In the genomic region with DNA sequence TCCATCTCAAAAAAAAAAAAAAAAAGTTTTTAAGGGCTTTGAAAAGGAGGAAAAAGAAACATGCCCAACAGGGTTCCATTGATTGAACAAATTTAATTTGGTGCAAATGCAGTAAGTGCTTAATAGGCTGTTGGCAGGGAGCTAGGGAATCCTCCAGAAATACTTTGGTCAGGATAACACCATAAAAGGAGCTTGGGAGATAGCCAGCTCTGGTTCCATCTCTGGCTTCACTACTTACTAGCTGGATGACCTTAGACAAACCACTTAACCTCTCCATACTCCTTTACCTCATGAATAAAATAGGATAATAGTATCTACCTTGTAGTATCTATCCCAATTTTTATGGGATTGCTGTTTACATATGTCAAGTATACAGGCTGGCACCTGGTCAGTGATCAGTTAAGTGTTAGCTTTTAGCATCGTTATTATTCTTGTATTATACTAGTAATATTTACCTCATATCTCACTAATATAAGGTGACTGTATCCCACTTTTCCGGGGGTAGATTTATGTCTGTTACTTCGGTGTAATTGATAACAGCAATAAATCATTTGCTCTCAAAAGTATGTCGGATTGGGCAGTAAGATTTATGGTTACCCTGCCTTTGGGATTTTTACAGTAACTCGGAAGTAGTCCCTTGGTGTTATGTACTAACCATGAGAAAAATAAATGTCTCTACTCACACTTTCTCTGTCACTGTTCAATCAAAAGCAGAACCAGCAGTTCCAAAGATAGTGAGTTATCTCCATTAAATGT, we compare ENCODE assay signal across 20 cellular contexts. TPM values are rescaled to one million over a fixed set of nuclear protein-coding genes. Genes with fewer than 3 reads are reported as not detected.
DNase-seq lines count a peak whose midpoint lies in the region; ATAC-seq and TF ChIP-seq lines count a peak whose summit lies in the region.
"Had no signal": no experiment of that assay in that cellular context is flagged by ENCODE, and none has a peak within 500 bp of the region (broad histone marks: within the 10 kb centered on the region; RNA-seq: fewer than 3 reads in every experiment).

No MANE protein-coding gene starts in this region.

- H3K27me3 Mint-ChIP-seq in activated naive CD8-positive, alpha-beta T cell treated with anti-CD3 and anti-CD28 coated beads, Interleukin-2, amount 50 U/mL, for 24 hours, result peaks cover 7% of the 10 kb centered on the region

- no peaks in the 10 kb centered on the region for H3K4me1 Mint-ChIP-seq in activated naive CD8-positive, alpha-beta T cell treated with anti-CD3 and anti-CD28 coated beads, Interleukin-2, amount 50 U/mL, for 24 hours
- H3K4me1 Mint-ChIP-seq: memory B cell had no signal

- H3K4me3 ChIP-seq in BE2C (ENCODE audit: low read depth, low read length), result no peak overlapping the region
- no peak overlapping the region for H3K4me3 ChIP-seq in astrocyte of the cerebellum (ENCODE audit: low read depth, low read length)
- H3K4me3 ChIP-seq: heart right ventricle, Peyer's patch, prostate gland, SJCRH30 had no signal

- DNase-seq in BE2C (peak; percentile 32), M059J (ENCODE audit: low read depth) (peak; percentile 19), NCI-H2196 treated with DMSO at 0.1 percent for 48 hours (lab: John Stamatoyannopoulos, UW; ENCODE audit: unreplicated experiment) (peak; percentile 60), astrocyte of the cerebellum (ENCODE audit: low read depth) (peak; percentile 13), LoVo (ENCODE audit: low spot score) (no peak)
- no peak for DNase-seq in activated naive CD8-positive, alpha-beta T cell treated with anti-CD3 and anti-CD28 coated beads, Interleukin-2, amount 50 U/mL, for 24 hours
- DNase-seq: activated CD8-positive, alpha-beta T cell treated with anti-CD3 and anti-CD28 coated beads, Interleukin-2, amount 10 ng/mL, durations not matched to agents 7 days and 5 days; activated gamma-delta T cell treated with Interleukin-2 at 50 U/mL for 16 hours; effector CD8-positive, alpha-beta T cell; EL; erythroblast; foreskin fibroblast; heart right ventricle; NCI-H187; Peyer's patch; SJCRH30 had no signal

- ATAC-seq in GM19351 (IDR thresholded peaks at IDR 0.05; ENCODE audit: unreplicated experiment), result no peak
- ATAC-seq in activated naive CD8-positive, alpha-beta T cell treated with anti-CD3 and anti-CD28 coated beads, Interleukin-2, amount 50 U/mL, for 24 hours, result no peak
- ATAC-seq in HG02840 (IDR thresholded peaks at IDR 0.05; ENCODE audit: low FRiP score, unreplicated experiment), result no peak
- ATAC-seq: activated CD8-positive, alpha-beta T cell treated with anti-CD3 and anti-CD28 coated beads, Interleukin-2, amount 10 ng/mL, durations not matched to agents 7 days and 5 days; heart right ventricle had no signal

- no peaks in the 10 kb centered on the region for H3K36me3 Mint-ChIP-seq in activated naive CD8-positive, alpha-beta T cell treated with anti-CD3 and anti-CD28 coated beads, Interleukin-2, amount 50 U/mL, for 24 hours (ENCODE audit: low read depth)
- H3K36me3 Mint-ChIP-seq: memory B cell had no signal

- no peaks in the 10 kb centered on the region for H3K4me1 ChIP-seq in BE2C
- H3K4me1 ChIP-seq: Peyer's patch, prostate gland, SJCRH30 had no signal

- H3K27me3 ChIP-seq in BE2C, result no peaks in the 10 kb centered on the region
- H3K27me3 ChIP-seq: heart right ventricle, Peyer's patch, SJCRH30 had no signal

- no peaks in the 10 kb centered on the region for H3K9me3 ChIP-seq in BE2C
- H3K9me3 ChIP-seq: heart right ventricle, Peyer's patch, prostate gland, SJCRH30 had no signal

- H3K4me3 Mint-ChIP-seq in activated naive CD8-positive, alpha-beta T cell treated with anti-CD3 and anti-CD28 coated beads, Interleukin-2, amount 50 U/mL, for 24 hours, result no peak overlapping the region
- H3K4me3 Mint-ChIP-seq: activated CD8-positive, alpha-beta T cell treated with anti-CD3 and anti-CD28 coated beads, Interleukin-2, amount 10 ng/mL, durations not matched to agents 7 days and 5 days; memory B cell had no signal

- no peaks in the 10 kb centered on the region for H3K36me3 ChIP-seq in BE2C
- H3K36me3 ChIP-seq: heart right ventricle, Peyer's patch, prostate gland, SJCRH30 had no signal

- in situ Hi-C loops in astrocyte of the cerebellum (cut with HindIII; ENCODE audit: low sequenced_read_pairs), result no loop called here

- no peaks in the 10 kb centered on the region for H3K9me3 Mint-ChIP-seq in activated naive CD8-positive, alpha-beta T cell treated with anti-CD3 and anti-CD28 coated beads, Interleukin-2, amount 50 U/mL, for 24 hours
- H3K9me3 Mint-ChIP-seq: memory B cell had no signal

- no peak for TF ChIP-seq CTCF in BE2C (IDR thresholded peaks at IDR 0.05; ENCODE audit: low read depth, low read length)
- no peak for TF ChIP-seq CTCF in astrocyte of the cerebellum (IDR thresholded peaks at IDR 0.05; ENCODE audit: low read depth, low read length, missing control alignments)

- H3K27ac Mint-ChIP-seq in activated naive CD8-positive, alpha-beta T cell treated with anti-CD3 and anti-CD28 coated beads, Interleukin-2, amount 50 U/mL, for 24 hours, result no peak overlapping the region
- H3K27ac Mint-ChIP-seq: activated CD8-positive, alpha-beta T cell treated with anti-CD3 and anti-CD28 coated beads, Interleukin-2, amount 10 ng/mL, durations not matched to agents 7 days and 5 days; memory B cell had no signal

RNA-seq across cellular contexts. Expression of a gene that starts 36.4 kb away (rescaled TPM):
- 13.6 TPM for polyA plus RNA-seq in BE2C (2012; ENCODE audit: insufficient read depth, insufficient read length, low read depth)
- total RNA-seq in M059J (2014; rRNA removed; shearing (Covaris generic)), result 99.2 and 135 TPM in 2 replicates

Comparison
In these comparisons a context has a peak if more than half of its experiments do, and no peak if none do; other contexts are left out.
1. DNase-seq: peak in BE2C (single experiment), M059J (single experiment), NCI-H2196 treated with DMSO at 0.1 percent for 48 hours (single experiment) and astrocyte of the cerebellum (single experiment); none in activated naive CD8-positive, alpha-beta T cell treated with anti-CD3 and anti-CD28 coated beads, Interleukin-2, amount 50 U/mL, for 24 hours (single experiment) and LoVo (single experiment).